25 cellular contexts compared by ENCODE assay signal in the genomic region with DNA sequence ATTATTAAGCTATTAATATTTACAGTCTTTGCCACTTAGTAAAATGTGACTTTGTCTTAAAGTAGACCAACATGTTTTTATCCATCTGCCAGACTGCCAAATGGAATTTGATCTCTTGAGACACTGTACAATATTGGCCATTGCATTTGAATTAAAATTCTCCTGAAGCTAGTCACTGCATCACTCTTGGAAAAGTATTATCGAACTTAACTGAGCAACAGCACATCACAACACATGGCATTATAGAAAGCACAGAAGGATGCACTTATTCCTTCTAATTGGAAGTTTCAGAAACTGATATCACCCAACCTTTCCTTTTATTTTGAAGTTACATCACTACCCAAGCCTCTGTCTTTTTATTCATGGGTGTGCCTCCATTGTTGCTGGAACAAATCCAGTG.
DNase-seq lines count a peak whose midpoint lies in the region; FAIRE-seq and TF ChIP-seq lines count a peak whose summit lies in the region.
"Had no signal": no experiment of that assay in that cellular context is flagged by ENCODE, and none has a peak within 500 bp of the region (broad histone marks: within the 10 kb centered on the region; RNA-seq: fewer than 3 reads in every experiment).

No MANE protein-coding gene starts in this region.

- H3K4me1 ChIP-seq in osteoblast (ENCODE audit: insufficient read depth, low read length) (peaks cover 43% of the 10 kb centered on the region), kidney (ENCODE audit: control insufficient read depth in 1 of 2, insufficient read depth in 1 of 2, low read depth in 1 of 2, low read length in 2 of 2) (no peaks in the 10 kb centered on the region)
- H3K4me1 ChIP-seq: breast epithelium, suprapubic skin had no signal

- H3K4me3 ChIP-seq in osteoblast (ENCODE audit: insufficient read depth, low read length) (no peak overlapping the region), kidney (ENCODE audit: low read length in 2 of 2) (no peak overlapping the region)
- H3K4me3 ChIP-seq: breast epithelium, heart right ventricle, left ventricle myocardium inferior, suprapubic skin had no signal

- H3K9ac ChIP-seq in kidney (ENCODE audit: low read length in 2 of 2) = no peak overlapping the region

- no peaks in the 10 kb centered on the region for H3K9me3 ChIP-seq in osteoblast (ENCODE audit: low read depth, low read length)
- no peaks in the 10 kb centered on the region for H3K9me3 ChIP-seq in kidney (ENCODE audit: control insufficient read depth in 1 of 2, low read length in 2 of 2)
- H3K9me3 ChIP-seq: breast epithelium, heart right ventricle, left ventricle myocardium inferior, suprapubic skin had no signal

- no peaks in the 10 kb centered on the region for H4K20me1 ChIP-seq in osteoblast (ENCODE audit: insufficient read depth, low read length)

- H3K36me3 ChIP-seq in osteoblast (ENCODE audit: insufficient read depth, low read length) (no peaks in the 10 kb centered on the region), kidney (ENCODE audit: control insufficient read depth in 1 of 2, insufficient read depth in 2 of 2, low read length in 2 of 2) (no peaks in the 10 kb centered on the region)
- H3K36me3 ChIP-seq: breast epithelium, heart right ventricle, left ventricle myocardium inferior, suprapubic skin had no signal

- H3K79me2 ChIP-seq in osteoblast (ENCODE audit: insufficient read depth, low read length) = no peaks in the 10 kb centered on the region

- H3K27ac ChIP-seq in osteoblast (ENCODE audit: low read depth, low read length) (peak overlapping the region; percentile 46), kidney (ENCODE audit: low read depth in 2 of 2, low read length in 2 of 2) (no peak overlapping the region)
- H3K27ac ChIP-seq: breast epithelium, heart right ventricle, left ventricle myocardium inferior, suprapubic skin had no signal

- peak overlapping the region; percentile 0 for H2AFZ ChIP-seq in osteoblast (ENCODE audit: low read length)

- no peak for FAIRE-seq in kidney (lab: Jason Lieb, UNC)
- FAIRE-seq: GM12891, GM19239, HTR-8/SVneo had no signal

- DNase-seq in EL (peak; percentile 6), NCI-H524 (lab: John Stamatoyannopoulos, UW) (peak; percentile 22 to 81), dedifferentiated amniotic fluid mesenchymal stem cell (ENCODE audit: extremely low spot score) (peak; percentile 20), osteoblast (ENCODE audit: insufficient read length, low spot score, missing footprints) (peak; percentile 26), SW480 (ENCODE audit: low spot score) (no peak), kidney (no peak), superior temporal gyrus (ENCODE audit: extremely low spot score) (no peak)
- DNase-seq: activated CD8-positive, alpha-beta T cell treated with anti-CD3 and anti-CD28 coated beads for 36 hours; activated gamma-delta T cell; activated naive CD8-positive, alpha-beta T cell treated with anti-CD3 and anti-CD28 coated beads, Interleukin-2, amount 50 U/mL, for 24 hours; activated T-cell treated with anti-CD3 and anti-CD28 coated beads for 4 hours; CD4-positive, alpha-beta memory T cell; cortex of kidney; DMS53; heart right ventricle; left ventricle myocardium inferior; NCI-H1092; NCI-H2029 treated with DMSO at 0.1 percent for 48 hours; NCI-H446 treated with DMSO at 0.1 percent for 48 hours; T1000 had no signal

- TF ChIP-seq CTCF in osteoblast (IDR thresholded peaks at IDR 0.05; ENCODE audit: extremely low read depth, low read depth, low read length) = no peak
- no peak for TF ChIP-seq CTCF in kidney (IDR thresholded peaks at IDR 0.05; ENCODE audit: borderline replicate concordance, extremely low read depth, insufficient read depth)

- H3K4me2 ChIP-seq in osteoblast (ENCODE audit: insufficient read depth, low read length) = peak overlapping the region; percentile 2

- intact Hi-C loops in kidney (cut with DNase I) = no loop called here

- no peaks in the 10 kb centered on the region for H3K27me3 ChIP-seq in osteoblast (ENCODE audit: insufficient read depth, low read length)
- H3K27me3 ChIP-seq: breast epithelium, heart right ventricle, suprapubic skin had no signal

Comparison
In these comparisons a context has a peak if more than half of its experiments do, and no peak if none do; other contexts are left out.
1. DNase-seq: peak in EL (single experiment), NCI-H524 (2 of 2), dedifferentiated amniotic fluid mesenchymal stem cell (single experiment) and osteoblast (single experiment); none in SW480 (single experiment), kidney (single experiment) and superior temporal gyrus (single experiment).